1 cellular context compared by ENCODE assay signal in genomic region chr15:51163843-51164242, GRCh38.
TF ChIP-seq lines count a peak whose summit lies in the region.

No MANE protein-coding gene starts in this region.

TF ChIP-seq in HCT116, 20 proteins besides CTCF, POLR2A, EP300 and RAD21 (continued from another document):
- TF ChIP-seq REST (IDR thresholded peaks at IDR 0.05; ENCODE audit: low read depth), result no peak
